ENCODE assay signal across 13 cellular contexts in genomic region chr2:178865121-178865520, GRCh38. TPM values are rescaled to one million over a fixed set of nuclear protein-coding genes. Genes with fewer than 3 reads are reported as not detected.
DNase-seq lines count a peak whose midpoint lies in the region; ATAC-seq, FAIRE-seq and TF ChIP-seq lines count a peak whose summit lies in the region.
"Had no signal": no experiment of that assay in that cellular context is flagged by ENCODE, and none has a peak within 500 bp of the region (broad histone marks: within the 10 kb centered on the region; RNA-seq: fewer than 3 reads in every experiment).

No MANE protein-coding gene starts in this region.

- no peak overlapping the region for H4K5ac ChIP-seq in mesendoderm (ENCODE audit: low read length)

- dilution Hi-C loops in endothelial cell of umbilical vein (cut with MboI; ENCODE audit: extremely low pct_ligation_motif_present, low sequenced_read_pairs) = no loop called here

- TF ChIP-seq CTCF in endothelial cell of umbilical vein (IDR thresholded peaks at IDR 0.05; ENCODE audit: extremely low read depth in 1 of 2, insufficient read depth in 1 of 2, low read depth in 1 of 2, low read length in 2 of 2) = no peak

- no peak overlapping the region for H3K14ac ChIP-seq in mesenchymal stem cell (ENCODE audit: low read length in 2 of 2)

- H4K20me1 ChIP-seq in endothelial cell of umbilical vein (replicated peaks; ENCODE audit: control insufficient read depth, extremely low read depth, insufficient read depth, low read length) = no peaks in the 10 kb centered on the region

- H3K18ac ChIP-seq in mesenchymal stem cell (ENCODE audit: low read depth in 1 of 2, low read length in 2 of 2) (no peak overlapping the region), mesendoderm (ENCODE audit: low read length) (no peak overlapping the region)

- H3K27me3 ChIP-seq in MG63 (no peaks in the 10 kb centered on the region), endothelial cell of umbilical vein (ENCODE audit: control insufficient read depth in 2 of 2, insufficient read depth in 2 of 2, low read length in 2 of 2) (no peaks in the 10 kb centered on the region), mesenchymal stem cell (ENCODE audit: control insufficient read depth in 1 of 2, insufficient read depth in 1 of 2, low read length in 2 of 2) (no peaks in the 10 kb centered on the region), mesendoderm (ENCODE audit: insufficient read depth, low read length, poor library complexity) (no peaks in the 10 kb centered on the region)

- WGBS in mesenchymal stem cell = 0% methylated on average over 1 of the region's 2 CpGs
- no CpG with 5 or more reads among the region's 2 CpGs for WGBS in mesendoderm (ENCODE audit: extremely low coverage, insufficient coverage, low lambda C conversion rate)

- no TSS peak for BruUV-seq in endothelial cell of umbilical vein (replicated peaks; lab: Mats Ljungman, UMichigan)

- H3K9ac ChIP-seq in endothelial cell of umbilical vein (replicated peaks; ENCODE audit: extremely low read depth, insufficient read depth, low read length) = no peak overlapping the region
- H3K9ac ChIP-seq in mesenchymal stem cell (ENCODE audit: low read length) = peak overlapping the region; percentile 30
- no peak overlapping the region for H3K9ac ChIP-seq in mesendoderm (ENCODE audit: low read length)

- H3K27ac ChIP-seq in endothelial cell of umbilical vein (ENCODE audit: insufficient read depth, low read depth, low read length) (no peak overlapping the region), mesenchymal stem cell (ENCODE audit: low read length, poor library complexity, severe bottlenecking) (no peak overlapping the region), mesendoderm (ENCODE audit: low read depth, low read length) (no peak overlapping the region)

- H3K4ac ChIP-seq in mesenchymal stem cell (ENCODE audit: low read depth in 1 of 2, low read length in 2 of 2) (no peak overlapping the region), mesendoderm (ENCODE audit: low read depth, low read length) (no peak overlapping the region)

- H2AFZ ChIP-seq in endothelial cell of umbilical vein (ENCODE audit: low read depth, low read length) = no peak overlapping the region
- no peak overlapping the region for H2AFZ ChIP-seq in mesenchymal stem cell (ENCODE audit: low read depth, low read length)

- H3K4me3 ChIP-seq in MG63 (no peak overlapping the region), endothelial cell of umbilical vein (replicated peaks in 1 of 3; ENCODE audit: insufficient read depth in 1 of 3, low read depth in 1 of 3, low read length in 3 of 3) (no peak overlapping the region), mesenchymal stem cell (ENCODE audit: insufficient read depth in 1 of 2, low read depth in 1 of 2, low read length in 2 of 2) (peak overlapping the region in 1 of 2 experiments; percentile 32), mesendoderm (ENCODE audit: low read length) (no peak overlapping the region)

- no peak overlapping the region for H4K91ac ChIP-seq in mesenchymal stem cell (ENCODE audit: low read length)

- H2BK120ac ChIP-seq in mesenchymal stem cell (ENCODE audit: low read depth, low read length) (no peak overlapping the region), mesendoderm (ENCODE audit: low read depth, low read length) (no peak overlapping the region)

- CTCF ChIA-PET in endothelial cell of umbilical vein (lab: Charles Lee) = interaction anchor here (0.6 kb wide), 1 partner anchor 69 kb away, joined by 3 read pairs; no protein-coding TSS in a partner anchor

- H3K79me2 ChIP-seq in endothelial cell of umbilical vein (ENCODE audit: control insufficient read depth, insufficient read depth, low read length) (no peaks in the 10 kb centered on the region), mesendoderm (ENCODE audit: control insufficient read depth, insufficient read depth, low read length) (no peaks in the 10 kb centered on the region)

- H2BK5ac ChIP-seq in mesenchymal stem cell (ENCODE audit: low read depth, low read length, poor library complexity, severe bottlenecking) (no peak overlapping the region), mesendoderm (ENCODE audit: low read length) (no peak overlapping the region)

- H3K9me3 ChIP-seq in MG63 = no peaks in the 10 kb centered on the region
- no peaks in the 10 kb centered on the region for H3K9me3 ChIP-seq in endothelial cell of umbilical vein (replicated peaks; ENCODE audit: control insufficient read depth, insufficient read depth, low read length)
- no peaks in the 10 kb centered on the region for H3K9me3 ChIP-seq in mesenchymal stem cell (ENCODE audit: control insufficient read depth, low read length)

- in situ Hi-C loops in ACHN (cut with HindIII; ENCODE audit: low pct_ligation_motif_present, low pct_unique_long_range_greater_than_20kb, low sequenced_read_pairs) = no loop called here

- TF ChIP-seq POLR2A in endothelial cell of umbilical vein (IDR thresholded peaks at IDR 0.05; ENCODE audit: low read depth, low read length) = no peak

- H2BK12ac ChIP-seq in mesenchymal stem cell (ENCODE audit: low read length in 2 of 2) = no peak overlapping the region

- H3K79me1 ChIP-seq in mesenchymal stem cell (replicated peaks; ENCODE audit: low read length, poor library complexity, severe bottlenecking) (no peaks in the 10 kb centered on the region), mesendoderm (ENCODE audit: low read length) (no peaks in the 10 kb centered on the region)

- H4K8ac ChIP-seq in mesenchymal stem cell (ENCODE audit: low read length) (no peak overlapping the region), mesendoderm (ENCODE audit: low read depth, low read length) (no peak overlapping the region)

- no peak for ATAC-seq in GM21515 (IDR thresholded peaks at IDR 0.05; ENCODE audit: unreplicated experiment)
- ATAC-seq: natural killer cell had no signal

- H3K4me2 ChIP-seq in endothelial cell of umbilical vein (ENCODE audit: insufficient read depth, low read length) (no peak overlapping the region), mesenchymal stem cell (ENCODE audit: low read length, poor library complexity, severe bottlenecking) (no peak overlapping the region), mesendoderm (ENCODE audit: low read length) (no peak overlapping the region)

- no peaks in the 10 kb centered on the region for H3K9me1 ChIP-seq in endothelial cell of umbilical vein (replicated peaks; ENCODE audit: control insufficient read depth, extremely low read depth, insufficient read depth, low read length)

- H3K4me1 ChIP-seq in endothelial cell of umbilical vein (ENCODE audit: control insufficient read depth, extremely low read depth, insufficient read depth, low read length) (peaks cover 25% of the 10 kb centered on the region), mesenchymal stem cell (ENCODE audit: control insufficient read depth, insufficient read depth, low read depth, low read length) (no peaks in the 10 kb centered on the region), mesendoderm (ENCODE audit: control insufficient read depth, low read depth, low read length) (peaks cover 2% of the 10 kb centered on the region)

- POLR2A ChIA-PET in endothelial cell of umbilical vein (lab: Charles Lee) = no interaction called here

- H2BK15ac ChIP-seq in mesenchymal stem cell (ENCODE audit: low read depth, poor library complexity, severe bottlenecking) (no peak overlapping the region), mesendoderm (replicated peaks; ENCODE audit: low read depth) (no peak overlapping the region)

- H3K23ac ChIP-seq in mesenchymal stem cell (ENCODE audit: low read length in 2 of 2) (no peak overlapping the region), mesendoderm (ENCODE audit: low read length) (no peak overlapping the region)

- H2AK5ac ChIP-seq in mesenchymal stem cell (ENCODE audit: low read length, severe bottlenecking) (no peak overlapping the region), mesendoderm (ENCODE audit: low read length) (no peak overlapping the region)

- no peak overlapping the region for H3K56ac ChIP-seq in mesendoderm (ENCODE audit: low read length)

- intact Hi-C loops in endothelial cell of umbilical vein (cut with micrococcal nuclease) = no loop called here

- DNase-seq in ACHN (peak; percentile 2), MG63 (peak; percentile 83), endothelial cell of umbilical vein (ENCODE audit: low read depth, low spot score) (peak; percentile 21), mesenchymal stem cell (peak; percentile 17), NCI-H526 treated with DMSO at 0.1 percent for 48 hours (lab: John Stamatoyannopoulos, UW) (no peak), mesendoderm (no peak)
- no peak for DNase-seq in activated CD4-positive, alpha-beta T cell treated with anti-CD3 and anti-CD28 coated beads for 1 hour
- DNase-seq: activated CD4-positive, alpha-beta T cell treated with anti-CD3 and anti-CD28 coated beads, Interleukin-2, amount 50 U/mL, for 48 hours; activated T-cell treated with anti-CD3 and anti-CD28 coated beads, Interleukin-2, amount 50 U/mL, for 48 hours; natural killer cell; retina; stimulated activated CD4-positive, alpha-beta T cell treated with anti-CD3 and anti-CD28 coated beads, Interleukin-2, amount 100 ng/mL, for 24 hours had no signal

- FAIRE-seq in endothelial cell of umbilical vein (lab: Jason Lieb, UNC) = no peak

- H3K36me3 ChIP-seq in MG63 = no peaks in the 10 kb centered on the region
- no peaks in the 10 kb centered on the region for H3K36me3 ChIP-seq in endothelial cell of umbilical vein (ENCODE audit: control insufficient read depth in 2 of 2, extremely low read depth in 1 of 2, insufficient read depth in 2 of 2, low read length in 2 of 2)
- H3K36me3 ChIP-seq in mesenchymal stem cell (ENCODE audit: control insufficient read depth in 1 of 2, insufficient read depth in 2 of 2, low read depth in 1 of 2, low read length in 2 of 2) = no peaks in the 10 kb centered on the region
- no peaks in the 10 kb centered on the region for H3K36me3 ChIP-seq in mesendoderm (ENCODE audit: control insufficient read depth, insufficient read depth, low read length)

TF ChIP-seq in endothelial cell of umbilical vein, 7 proteins besides CTCF, POLR2A, EP300 and RAD21 (continues in another document):
- no peak for TF ChIP-seq EZH2 (IDR thresholded peaks at IDR 0.05; ENCODE audit: borderline replicate concordance, low read depth, low read length, severe bottlenecking)

RNA-seq across cellular contexts. Expression of gene TTN, which starts 57.9 kb away (rescaled TPM):
- under 0.01 TPM in 1 of 2 replicates, not detected in the other for total RNA-seq in MG63 (2014; rRNA removed; shearing (Covaris generic); ENCODE audit: low replicate concordance)
- 0.44 and 0.49 TPM in 2 replicates for total RNA-seq in endothelial cell of umbilical vein
- polyA plus RNA-seq in endothelial cell of umbilical vein = 0.10 and 0.11 TPM in 2 replicates
- polyA plus RNA-seq in endothelial cell of umbilical vein (2011; cell fraction: cytosol; rRNA removed) = 0.03 and 0.06 TPM in 2 replicates
- polyA plus RNA-seq in endothelial cell of umbilical vein (2011; cell fraction: nucleus; rRNA removed) = 0.36 and 0.38 TPM in 2 replicates
- 0.52 and 1.4 TPM in 2 replicates for polyA plus RNA-seq in endothelial cell of umbilical vein (2012)
- polyA minus RNA-seq in endothelial cell of umbilical vein = 0.40 and 2.0 TPM in 2 replicates
- not detected for polyA minus RNA-seq in endothelial cell of umbilical vein (2011; cell fraction: cytosol; rRNA and poly(A)+ RNA removed)
- polyA minus RNA-seq in endothelial cell of umbilical vein (2011; cell fraction: nucleus; rRNA and poly(A)+ RNA removed) = 0.48 and 1.6 TPM in 2 replicates
- 0.03 TPM for polyA plus RNA-seq in mesenchymal stem cell (2013, experiment 1 of 2)
- polyA plus RNA-seq in mesenchymal stem cell (2013, experiment 2 of 2) = 0.01 TPM
- polyA plus RNA-seq in mesendoderm (2013, experiment 1 of 2) = 0.11 TPM
- polyA plus RNA-seq in mesendoderm (2013, experiment 2 of 2) = 0.24 TPM

Comparison
In these comparisons a context has a peak if more than half of its experiments do, and no peak if none do; other contexts are left out.
1. DNase-seq: peak in ACHN (single experiment), MG63 (single experiment), endothelial cell of umbilical vein (single experiment) and mesenchymal stem cell (single experiment); none in NCI-H526 treated with DMSO at 0.1 percent for 48 hours (single experiment), activated CD4-positive, alpha-beta T cell treated with anti-CD3 and anti-CD28 coated beads for 1 hour (single experiment) and mesendoderm (single experiment).